ENCODE assay signal across 9 cellular contexts in the genomic region with DNA sequence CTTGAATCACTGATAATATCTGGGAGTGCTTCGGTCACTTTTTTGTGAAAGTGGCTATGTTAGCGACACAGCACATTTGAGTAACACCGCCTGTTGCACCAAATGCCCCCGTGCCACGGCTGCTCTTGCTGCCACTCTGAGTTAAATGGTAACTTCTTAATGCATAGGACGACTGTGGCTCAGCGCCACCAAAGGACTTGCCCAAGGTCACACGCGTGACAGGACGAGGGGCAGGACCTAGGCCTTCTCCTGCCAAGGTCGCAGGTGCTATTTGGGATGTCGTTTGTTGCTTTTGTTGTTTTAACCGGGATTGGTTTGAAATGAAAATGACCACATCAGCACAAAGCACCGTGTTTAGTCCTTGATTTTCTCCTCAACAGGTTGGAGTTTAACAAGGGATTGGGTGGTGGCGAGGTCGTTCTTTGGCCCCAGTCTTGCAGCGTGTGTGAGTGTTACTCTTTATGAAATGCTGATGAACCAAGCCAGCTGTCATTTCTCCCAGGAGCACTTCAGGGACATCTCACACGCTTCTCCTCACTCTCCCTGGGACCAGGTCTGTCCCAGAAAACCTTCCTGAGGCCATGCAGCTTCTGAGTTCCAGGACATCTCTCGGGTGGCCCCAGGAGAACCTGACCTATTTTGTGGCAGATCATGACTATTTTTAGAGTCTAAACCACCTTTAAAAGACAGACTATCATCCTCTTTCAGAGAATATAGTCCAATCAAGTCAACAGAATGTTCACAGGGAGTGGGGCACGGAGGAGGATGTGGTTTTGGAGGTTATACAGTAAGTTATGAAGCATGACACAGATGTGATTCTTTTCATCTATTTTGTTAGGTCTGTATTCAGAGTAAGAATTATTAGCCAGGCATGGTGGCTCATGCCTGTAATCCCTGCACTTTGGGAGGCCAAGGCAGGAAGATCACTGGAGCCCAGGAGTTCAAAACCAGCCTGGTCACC. TPM values are rescaled to one million over a fixed set of nuclear protein-coding genes. Genes with fewer than 3 reads are reported as not detected.
DNase-seq lines count a peak whose midpoint lies in the region; ATAC-seq, FAIRE-seq and TF ChIP-seq lines count a peak whose summit lies in the region.
"Had no signal": no experiment of that assay in that cellular context is flagged by ENCODE, and none has a peak within 500 bp of the region (broad histone marks: within the 10 kb centered on the region; RNA-seq: fewer than 3 reads in every experiment).

No MANE protein-coding gene starts in this region.

- no peak for FAIRE-seq in GM12878 (lab: Jason Lieb, UNC)

- H3K4me3 ChIP-seq in PC-3 (ENCODE audit: low read length): no peak overlapping the region
- H3K4me3 ChIP-seq in GM12878: no peak overlapping the region
- H3K4me3 ChIP-seq in PC-9: no peak overlapping the region
- H3K4me3 ChIP-seq: esophagus squamous epithelium had no signal

- no peak for TF ChIP-seq POLR2A in GM12878 (IDR thresholded peaks at IDR 0.05; ENCODE audit: low read depth, low read length)

- RAD21 ChIA-PET in GM12878 (lab: Charles Lee; ENCODE audit: unreplicated experiment): no interaction called here

- 59% methylated on average over 20 of the region's 20 CpGs for WGBS in GM12878 (ENCODE audit: insufficient coverage, insufficient replicate concordance, low lambda C conversion rate, missing lambda C conversion rate)

- peaks cover 21% of the 10 kb centered on the region for H3K36me3 ChIP-seq in PC-3 (ENCODE audit: low read depth, low read length)
- no peaks in the 10 kb centered on the region for H3K36me3 ChIP-seq in GM12878 (ENCODE audit: control insufficient read depth in 2 of 2, insufficient read depth in 2 of 2, low read length in 1 of 2)
- H3K36me3 ChIP-seq in PC-9 (ENCODE audit: low read depth): no peaks in the 10 kb centered on the region
- H3K36me3 ChIP-seq: esophagus squamous epithelium had no signal

- H3K9me2 ChIP-seq in PC-3 (replicated peaks; ENCODE audit: low read length) (no peaks in the 10 kb centered on the region), PC-9 (ENCODE audit: insufficient read depth) (no peaks in the 10 kb centered on the region)

- no peak for TF ChIP-seq RAD21 in GM12878 (IDR thresholded peaks at IDR 0.05; ENCODE audit: insufficient read depth, low read depth, low read length)

- TF ChIP-seq CTCF in PC-3 (conservative IDR thresholded peaks at IDR 0.05; ENCODE audit: low read depth, low read length) (no peak), GM12878 (IDR thresholded peaks at IDR 0.05 in 2 of 3, conservative IDR thresholded peaks at IDR 0.05 in 1 of 3; ENCODE audit: control insufficient read depth in 2 of 3, extremely low read depth in 1 of 3, insufficient read depth in 1 of 3, low read depth in 3 of 3, low read length in 3 of 3) (no peak), PC-9 (conservative IDR thresholded peaks at IDR 0.05) (no peak)

- H3K9me3 ChIP-seq in PC-3 (ENCODE audit: low read length): no peaks in the 10 kb centered on the region
- H3K9me3 ChIP-seq in GM12878 (replicated peaks; ENCODE audit: control insufficient read depth, insufficient read depth, low read length): no peaks in the 10 kb centered on the region; the same call in 2 of the 3 replicates
- H3K9me3 ChIP-seq in PC-9 (ENCODE audit: insufficient read depth, low read depth): no peaks in the 10 kb centered on the region
- H3K9me3 ChIP-seq: esophagus squamous epithelium had no signal

- SMC1A ChIA-PET in GM12878 (lab: Charles Lee; ENCODE audit: uncharacterized antibody, unreplicated experiment): no interaction called here

- ATAC-seq in GM19351 (IDR thresholded peaks at IDR 0.05; ENCODE audit: unreplicated experiment): peak; percentile 67
- peak; percentile 81 for ATAC-seq in PC-3
- ATAC-seq in GM12878: no peak

- TF ChIP-seq EP300 in GM12878 (IDR thresholded peaks at IDR 0.05; ENCODE audit: borderline replicate concordance in 1 of 2, control insufficient read depth in 1 of 2, low read depth in 2 of 2, low read length in 2 of 2): no peak

- H4K20me1 ChIP-seq in PC-3 (ENCODE audit: low read length): no peaks in the 10 kb centered on the region
- H4K20me1 ChIP-seq in GM12878 (ENCODE audit: control insufficient read depth, insufficient read depth): no peaks in the 10 kb centered on the region
- no peaks in the 10 kb centered on the region for H4K20me1 ChIP-seq in PC-9 (ENCODE audit: insufficient read depth)

- H3K27me3 ChIP-seq in PC-3 (ENCODE audit: low read length) (no peaks in the 10 kb centered on the region), GM12878 (replicated peaks in 1 of 2; ENCODE audit: control insufficient read depth in 2 of 2, insufficient read depth in 2 of 2, low read length in 1 of 2) (no peaks in the 10 kb centered on the region; a peak in 1 of 4 replicates), PC-9 (ENCODE audit: insufficient read depth, low read depth) (no peaks in the 10 kb centered on the region)
- H3K27me3 ChIP-seq: esophagus squamous epithelium had no signal

- CTCF ChIA-PET in PC-3 (lab: Charles Lee) (no interaction called here), GM12878 (lab: Yijun Ruan, JAX) (no interaction called here), PC-9 (lab: Charles Lee) (no interaction called here)

- H2AFZ ChIP-seq in PC-3 (ENCODE audit: low read length) (no peak overlapping the region), GM12878 (ENCODE audit: control insufficient read depth, low read depth, low read length) (no peak overlapping the region), PC-9 (no peak overlapping the region)

- H3K27ac ChIP-seq in PC-3 (ENCODE audit: low read length) (peak overlapping the region; percentile 45), GM12878 (ENCODE audit: control insufficient read depth, insufficient read depth) (no peak overlapping the region), PC-9 (no peak overlapping the region)

- H3F3A ChIP-seq in PC-3 (ENCODE audit: low read length, unreplicated experiment) (no peaks in the 10 kb centered on the region), PC-9 (ENCODE audit: insufficient read depth, low read depth) (no peaks in the 10 kb centered on the region)

- H3K4me1 ChIP-seq in PC-3 (ENCODE audit: insufficient read depth, low read length): peaks cover 11% of the 10 kb centered on the region
- peaks cover 5% of the 10 kb centered on the region; the same call in 1 of the 2 replicates for H3K4me1 ChIP-seq in GM12878 (ENCODE audit: control insufficient read depth, insufficient read depth, low read length)
- H3K4me1 ChIP-seq in PC-9 (replicated peaks; ENCODE audit: insufficient read depth): no peaks in the 10 kb centered on the region

- DNase-seq in PC-3 (peak; percentile 49), GM12878 (ENCODE audit: low read depth, low spot score) (peak; percentile 7), HuH-7 (ENCODE audit: low spot score) (no peak), PC-9 (no peak), H4 (ENCODE audit: low spot score) (no peak), COLO829 (ENCODE audit: low spot score) (no peak)
- DNase-seq in stimulated activated CD8-positive, alpha-beta memory T cell treated with anti-CD3 and anti-CD28 coated beads, Interleukin-7, amount 100 ng/mL, for 4 hours (ENCODE audit: low read depth in 2 of 2): peak; percentile 7 to 14
- DNase-seq: esophagus squamous epithelium had no signal

- BruUV-seq in PC-3 (replicated peaks; lab: Mats Ljungman, UMichigan) (no TSS peak), GM12878 (replicated peaks; lab: Mats Ljungman, UMichigan) (no TSS peak), PC-9 (replicated peaks; lab: Mats Ljungman, UMichigan) (no TSS peak)

- no peak overlapping the region for H3K4me2 ChIP-seq in PC-3 (ENCODE audit: low read length)
- H3K4me2 ChIP-seq in GM12878 (ENCODE audit: control insufficient read depth, insufficient read depth): no peak overlapping the region; the same call in 1 of the 2 replicates
- H3K4me2 ChIP-seq in PC-9: no peak overlapping the region

- intact Hi-C loops in PC-3 (cut with micrococcal nuclease) (no loop called here), GM12878 (cut with micrococcal nuclease; ENCODE audit: unreplicated experiment) (no loop called here), PC-9 (cut with micrococcal nuclease; ENCODE audit: unreplicated experiment) (no loop called here)

- in situ Hi-C loops in GM12878 (cut with MboI): no loop called here

- H3K9ac ChIP-seq in PC-3 (ENCODE audit: low read length) (no peak overlapping the region), GM12878 (ENCODE audit: control insufficient read depth, insufficient read depth, low read length) (no peak overlapping the region)

- H3K79me2 ChIP-seq in PC-3 (ENCODE audit: low read length): peaks cover 15% of the 10 kb centered on the region; the same call in 1 of the 2 replicates
- H3K79me2 ChIP-seq in GM12878 (ENCODE audit: control insufficient read depth, insufficient read depth, low read length): no peaks in the 10 kb centered on the region
- H3K79me2 ChIP-seq in PC-9 (ENCODE audit: low read depth): no peaks in the 10 kb centered on the region

- POLR2A ChIA-PET in PC-3 (lab: Charles Lee; ENCODE audit: unreplicated experiment) (no interaction called here), GM12878 (lab: Charles Lee) (no interaction called here), PC-9 (lab: Charles Lee; ENCODE audit: unreplicated experiment) (no interaction called here)

RNA-seq across cellular contexts. Expression of a gene that starts 49.9 kb away (rescaled TPM):
- 33.1 and 58.8 TPM in 2 replicates for total RNA-seq in PC-3 (2014; rRNA removed)
- 0.23 TPM in 1 of 2 replicates, not detected in the other for total RNA-seq in GM12878 (2013; cell fraction: nucleolus; rRNA removed)
- total RNA-seq in GM12878 (2014; rRNA removed): 0.05 and 0.23 TPM in 2 replicates
- 0.04 and 0.23 TPM in 2 replicates for total RNA-seq in GM12878 (2014; rRNA removed; fragmentation: Illumina TruSeq; extraction: Trizol)
- total RNA-seq in GM12878 (2021): 0.29 and 0.36 TPM in 2 replicates
- not detected for polyA plus RNA-seq in GM12878 (2011; ENCODE audit: low read depth)
- polyA plus RNA-seq in GM12878 (2011; rRNA removed): 0.14 TPM in 1 of 2 replicates, not detected in the other
- polyA plus RNA-seq in GM12878 (2011; cell fraction: cytosol; rRNA removed): 0.02 TPM in 1 of 2 replicates, not detected in the other
- 0.06 and 0.13 TPM in 2 replicates for polyA plus RNA-seq in GM12878 (2011; cell fraction: nucleus; rRNA removed)
- 0.08 and 0.26 TPM in 2 replicates for polyA plus RNA-seq in GM12878 (2012)
- 0.03 TPM in 1 of 2 replicates, not detected in the other for polyA plus RNA-seq in GM12878 (2014; fragmentation: Illumina TruSeq; extraction: Trizol)
- not detected for polyA plus RNA-seq in GM12878 (2014; fragmentation: Nextera tagmentation; extraction: Ambion mirVana)
- polyA plus RNA-seq in GM12878 (2014; rRNA removed): 0.13 TPM in 1 of 2 replicates, not detected in the other
- not detected for polyA plus RNA-seq in GM12878 (2016; fragmentation: Nextera tagmentation; extraction: Ambion mirVana)
- polyA minus RNA-seq in GM12878 (2011; rRNA and poly(A)+ RNA removed): not detected in 2 replicates
- 0.62 and 0.67 TPM in 2 replicates for polyA minus RNA-seq in GM12878 (2011; cell fraction: cytosol; rRNA and poly(A)+ RNA removed)
- polyA minus RNA-seq in GM12878 (2011; cell fraction: nucleus; rRNA and poly(A)+ RNA removed): 0.10 and 0.12 TPM in 2 replicates
- 29.6 and 30.0 TPM in 2 replicates for total RNA-seq in PC-9 (2021)
- total RNA-seq in H4 (2014; rRNA removed; shearing (Covaris generic)): 5.7 and 11.1 TPM in 2 replicates

Comparison
In these comparisons a context has a peak if more than half of its experiments do, and no peak if none do; other contexts are left out.
1. DNase-seq: peak in PC-3 (single experiment), GM12878 (single experiment) and stimulated activated CD8-positive, alpha-beta memory T cell treated with anti-CD3 and anti-CD28 coated beads, Interleukin-7, amount 100 ng/mL, for 4 hours (2 of 2); none in HuH-7 (single experiment), PC-9 (0 of 2), H4 (single experiment) and COLO829 (single experiment).